ENCODE assay signal across 26 cellular contexts in genomic region chr19:30640266-30640965, GRCh38.
"Had no signal": no experiment of that assay in that cellular context is flagged by ENCODE, and none has a peak within 500 bp of the region (broad histone marks: within the 10 kb centered on the region; RNA-seq: fewer than 3 reads in every experiment).

No MANE protein-coding gene starts in this region.

- H3K36me3 ChIP-seq: colonic mucosa, gastroesophageal sphincter, heart left ventricle, neural progenitor cell, ovary, sigmoid colon, thoracic aorta, tibial nerve, upper lobe of left lung had no signal

- H3K9ac ChIP-seq: neural progenitor cell had no signal

- H2AFZ ChIP-seq: hepatocyte, neural progenitor cell had no signal

- H3K27ac ChIP-seq: colonic mucosa, foreskin keratinocyte, gastroesophageal sphincter, heart left ventricle, hepatocyte, neural progenitor cell, ovary, psoas muscle, sigmoid colon, thoracic aorta, tibial nerve, upper lobe of left lung had no signal

- H3K27me3 ChIP-seq: colonic mucosa, foreskin keratinocyte, heart left ventricle, hepatocyte, neural progenitor cell, ovary, sigmoid colon, tibial nerve, upper lobe of left lung had no signal

- H3K4me3 ChIP-seq: colonic mucosa, gastroesophageal sphincter, heart left ventricle, hepatocyte, neural progenitor cell, ovary, psoas muscle, sigmoid colon, thoracic aorta, tibial nerve, upper lobe of left lung had no signal

- DNase-seq: colonic mucosa; effector memory CD4-positive, alpha-beta T cell; erythroblast; foreskin keratinocyte; heart left ventricle; kidney; mesenchymal stem cell; midbrain; naive thymus-derived CD4-positive, alpha-beta T cell; nucleus accumbens; ovary; posterior cingulate gyrus; psoas muscle; right cardiac atrium; sigmoid colon; stimulated activated CD4-positive, alpha-beta T cell treated with anti-CD3 and anti-CD28 coated beads, Interleukin-2, amount 100 ng/mL, for 24 hours; stimulated activated CD4-positive, alpha-beta T cell treated with anti-CD3 and anti-CD28 coated beads, Interleukin-4, amount 100 ng/mL, for 24 hours; stimulated activated naive CD4-positive, alpha-beta T cell treated with Interleukin-2 at 50 U/mL for 16 hours; upper lobe of left lung had no signal

- H3K4me2 ChIP-seq: hepatocyte, neural progenitor cell had no signal

- H3K4me1 ChIP-seq: colonic mucosa, foreskin keratinocyte, gastroesophageal sphincter, heart left ventricle, neural progenitor cell, psoas muscle, sigmoid colon, tibial nerve, upper lobe of left lung had no signal

- H3K9me3 ChIP-seq: colonic mucosa, ovary, psoas muscle, upper lobe of left lung had no signal

- ATAC-seq: foreskin keratinocyte; gastroesophageal sphincter; left lobe of liver; naive thymus-derived CD4-positive, alpha-beta T cell; psoas muscle; right cardiac atrium; stimulated activated effector memory CD8-positive, alpha-beta T cell treated with anti-CD3 and anti-CD28 coated beads, Interleukin-12 subunit alpha, Interleukin-12 subunit beta, amount 100 ng/mL, for 72 hours had no signal
